Comparison of ENCODE assay signal across 13 cellular contexts in genomic region chr7:90536449-90536848, GRCh38. TPM values are rescaled to one million over a fixed set of nuclear protein-coding genes. Genes with fewer than 3 reads are reported as not detected.
DNase-seq lines count a peak whose midpoint lies in the region; ATAC-seq and TF ChIP-seq lines count a peak whose summit lies in the region.
"Had no signal": no experiment of that assay in that cellular context is flagged by ENCODE, and none has a peak within 500 bp of the region (broad histone marks: within the 10 kb centered on the region; RNA-seq: fewer than 3 reads in every experiment).

No MANE protein-coding gene starts in this region.

- no peaks in the 10 kb centered on the region for H3K36me3 ChIP-seq in Karpas-422 (ENCODE audit: insufficient read depth, low read length)

- H3K27me3 ChIP-seq in CD4-positive, alpha-beta T cell (ENCODE audit: control insufficient read depth, insufficient read depth, low read length), result peaks cover 4% of the 10 kb centered on the region
- no peaks in the 10 kb centered on the region for H3K27me3 ChIP-seq in Karpas-422 (ENCODE audit: low read length)

- ATAC-seq in GM19452 (IDR thresholded peaks at IDR 0.05; ENCODE audit: unreplicated experiment) (peak; percentile 75), HG02970 (IDR thresholded peaks at IDR 0.05; ENCODE audit: low FRiP score, unreplicated experiment) (peak; percentile 67)
- no peak for ATAC-seq in CD4-positive, alpha-beta T cell (ENCODE audit: poor library complexity)
- ATAC-seq: HCT116 had no signal

- DNase-seq in CD14-positive monocyte (ENCODE audit: low spot score) (no peak), NOMO-1 treated with DMSO at 0.1 percent for 48 hours (lab: John Stamatoyannopoulos, UW; ENCODE audit: unreplicated experiment) (peak; percentile 99), posterior cingulate gyrus (no peak), Karpas-422 (no peak), HK-2 (ENCODE audit: unreplicated experiment) (no peak)
- DNase-seq in CD4-positive, alpha-beta T cell, result no peak
- DNase-seq: activated CD8-positive, alpha-beta memory T cell treated with anti-CD3 and anti-CD28 coated beads for 24 hours; activated naive CD4-positive, alpha-beta T cell treated with anti-CD3 and anti-CD28 coated beads, Interleukin-2, amount 10 ng/mL, durations not matched to agents 7 days and 5 days; retina had no signal

- H2AFZ ChIP-seq in Karpas-422 (ENCODE audit: low read length), result no peak overlapping the region

- peak overlapping the region; percentile 59 to 96 (median 86) for H3K27ac Mint-ChIP-seq in CD14-positive monocyte
- H3K27ac Mint-ChIP-seq in CD4-positive, alpha-beta T cell, result no peak overlapping the region
- H3K27ac Mint-ChIP-seq: activated naive CD4-positive, alpha-beta T cell treated with anti-CD3 and anti-CD28 coated beads, Interleukin-2, amount 10 ng/mL, durations not matched to agents 7 days and 5 days; T-helper 1 cell treated with Interleukin-12 subunit alpha and Interleukin-12 subunit beta and Interleukin-4 antibody, amounts not matched to agents 30 μg/mL and 1 μg/mL, for 36 hours had no signal

- no peak overlapping the region for H3K9ac ChIP-seq in Karpas-422 (ENCODE audit: low read length)

- peaks cover 0 to 4% of the 10 kb centered on the region in 2 donors for H3K36me3 Mint-ChIP-seq in CD14-positive monocyte
- H3K36me3 Mint-ChIP-seq in CD4-positive, alpha-beta T cell (ENCODE audit: low read depth), result no peaks in the 10 kb centered on the region
- H3K36me3 Mint-ChIP-seq: activated naive CD4-positive, alpha-beta T cell treated with anti-CD3 and anti-CD28 coated beads, Interleukin-2, amount 10 ng/mL, durations not matched to agents 7 days and 5 days had no signal

- TF ChIP-seq CTCF in CD14-positive monocyte (IDR thresholded peaks at IDR 0.05), result no peak
- TF ChIP-seq CTCF in CD4-positive, alpha-beta T cell (IDR thresholded peaks at IDR 0.05), result no peak

- peaks cover 22 to 44% (median 23%) of the 10 kb centered on the region in 3 donors for H3K27me3 Mint-ChIP-seq in CD14-positive monocyte (ENCODE audit: low read depth in 3 of 3)
- H3K27me3 Mint-ChIP-seq in CD4-positive, alpha-beta T cell, result peaks cover 5% of the 10 kb centered on the region
- H3K27me3 Mint-ChIP-seq: activated naive CD4-positive, alpha-beta T cell treated with anti-CD3 and anti-CD28 coated beads, Interleukin-2, amount 10 ng/mL, durations not matched to agents 7 days and 5 days had no signal

- H3K9me3 Mint-ChIP-seq in CD14-positive monocyte, result peaks cover 0 to 4% (median 0%) of the 10 kb centered on the region in 7 donors
- H3K9me3 Mint-ChIP-seq in CD4-positive, alpha-beta T cell, result no peaks in the 10 kb centered on the region
- H3K9me3 Mint-ChIP-seq: activated naive CD4-positive, alpha-beta T cell treated with anti-CD3 and anti-CD28 coated beads, Interleukin-2, amount 10 ng/mL, durations not matched to agents 7 days and 5 days; T-helper 1 cell treated with Interleukin-12 subunit alpha and Interleukin-12 subunit beta and Interleukin-4 antibody, amounts not matched to agents 30 μg/mL and 1 μg/mL, for 36 hours had no signal

- peak overlapping the region in 1 of 2 donors; percentile 67 for H3K4me3 Mint-ChIP-seq in CD14-positive monocyte
- no peak overlapping the region for H3K4me3 Mint-ChIP-seq in CD4-positive, alpha-beta T cell
- H3K4me3 Mint-ChIP-seq: activated naive CD4-positive, alpha-beta T cell treated with anti-CD3 and anti-CD28 coated beads, Interleukin-2, amount 10 ng/mL, durations not matched to agents 7 days and 5 days; T-helper 1 cell treated with Interleukin-12 subunit alpha and Interleukin-12 subunit beta and Interleukin-4 antibody, amounts not matched to agents 30 μg/mL and 1 μg/mL, for 36 hours had no signal

- no peak overlapping the region for H3K27ac ChIP-seq in CD4-positive, alpha-beta T cell (ENCODE audit: low read depth, low read length)
- no peak overlapping the region for H3K27ac ChIP-seq in Karpas-422 (ENCODE audit: low read length)

- H3K4me1 ChIP-seq in Karpas-422 (ENCODE audit: low read length), result peaks cover 15% of the 10 kb centered on the region

- intact Hi-C loops in CD14-positive monocyte (cut with micrococcal nuclease) (no loop called here), posterior cingulate gyrus (cut with DNase I) (no loop called here)
- intact Hi-C loops in CD4-positive, alpha-beta T cell (cut with DNase I, micrococcal nuclease), result no loop called here

- H4K20me1 ChIP-seq in Karpas-422 (ENCODE audit: insufficient read depth, low read depth, low read length), result no peaks in the 10 kb centered on the region

- no peaks in the 10 kb centered on the region for H3K9me3 ChIP-seq in CD4-positive, alpha-beta T cell (ENCODE audit: control insufficient read depth, low read length)
- H3K9me3 ChIP-seq in Karpas-422 (ENCODE audit: low read length), result no peaks in the 10 kb centered on the region

- H3K4me3 ChIP-seq in Karpas-422 (ENCODE audit: low read length), result no peak overlapping the region

- no peaks in the 10 kb centered on the region for H3K9me2 ChIP-seq in Karpas-422 (replicated peaks; ENCODE audit: insufficient read depth, low read length)

- POLR2A ChIA-PET in CD4-positive, alpha-beta T cell (lab: Charles Lee), result no interaction called here

- H3K4me1 Mint-ChIP-seq in CD14-positive monocyte, result peaks cover 27% of the 10 kb centered on the region
- no peaks in the 10 kb centered on the region for H3K4me1 Mint-ChIP-seq in CD4-positive, alpha-beta T cell (ENCODE audit: low read depth)
- H3K4me1 Mint-ChIP-seq: activated naive CD4-positive, alpha-beta T cell treated with anti-CD3 and anti-CD28 coated beads, Interleukin-2, amount 10 ng/mL, durations not matched to agents 7 days and 5 days had no signal

- H3K4me2 ChIP-seq in Karpas-422 (ENCODE audit: low read depth, low read length, poor library complexity, severe bottlenecking), result no peak overlapping the region

- H3K79me2 ChIP-seq in Karpas-422 (ENCODE audit: low read length), result no peaks in the 10 kb centered on the region

- CTCF ChIA-PET in CD4-positive, alpha-beta T cell (lab: Charles Lee), result no interaction called here

RNA-seq across cellular contexts. Expression of gene CDK14, which starts 59.7 kb away (rescaled TPM):
- 1 to 10 TPM; 2.1 to 2.5 TPM for polyA plus RNA-seq in CD14-positive monocyte
- under 1 TPM; 0.45 to 0.47 TPM for total RNA-seq in CD4-positive, alpha-beta T cell
- 100 and 121 TPM in 2 replicates for total RNA-seq in Karpas-422 (2014; rRNA removed; shearing (Covaris generic); ENCODE audit: low replicate concordance)

Comparison
In these comparisons a context has a peak if more than half of its experiments do, and no peak if none do; other contexts are left out.
1. RNA of gene CDK14, which starts 59.7 kb away (total RNA-seq): 100 to 121 TPM in Karpas-422; 0.45 to 0.47 TPM in CD4-positive, alpha-beta T cell; every median in the first group is over 10 times any median in the second.